ENCODE assay signal across 31 cellular contexts in genomic region chr6:64861039-64861651, GRCh38.
"Had no signal": no experiment of that assay in that cellular context is flagged by ENCODE, and none has a peak within 500 bp of the region (broad histone marks: within the 10 kb centered on the region; RNA-seq: fewer than 3 reads in every experiment).

No MANE protein-coding gene starts in this region.

- ATAC-seq: activated CD8-positive, alpha-beta T cell treated with anti-CD3 and anti-CD28 coated beads, Interleukin-2, amount 10 ng/mL, durations not matched to agents 7 days and 5 days; Panc1; SK-N-SH treated with all-trans-retinoic acid at 6 μM for 48 hours; WTC11 had no signal

- H3K4me3 ChIP-seq: cardiac muscle cell, SJSA1 had no signal

- H3K4me1 ChIP-seq: SJSA1 had no signal

- H3K27ac Mint-ChIP-seq: activated CD8-positive, alpha-beta T cell treated with anti-CD3 and anti-CD28 coated beads, Interleukin-2, amount 10 ng/mL, durations not matched to agents 7 days and 5 days; activated naive CD8-positive, alpha-beta T cell; activated T-helper 1 cell treated with anti-CD3 and anti-CD28 coated beads, Interleukin-12 subunit alpha, Interleukin-12 subunit beta, Interleukin-2, Interleukin-4 antibody, amounts not matched to agents 30 ng/mL and 10 ng/mL and 1 ng/mL, durations not matched to agents 14 hours and 24 hours and 36 hours; T-helper 1 cell treated with Interleukin-12 subunit alpha and Interleukin-12 subunit beta and Interleukin-4 antibody, amounts not matched to agents 30 μg/mL and 1 μg/mL, for 36 hours; WTC11 had no signal

- H3K4me3 Mint-ChIP-seq: activated CD8-positive, alpha-beta T cell treated with anti-CD3 and anti-CD28 coated beads, Interleukin-2, amount 10 ng/mL, durations not matched to agents 7 days and 5 days; activated naive CD8-positive, alpha-beta T cell; activated T-helper 1 cell treated with anti-CD3 and anti-CD28 coated beads, Interleukin-12 subunit alpha, Interleukin-12 subunit beta, Interleukin-2, Interleukin-4 antibody, amounts not matched to agents 30 ng/mL and 10 ng/mL and 1 ng/mL, durations not matched to agents 14 hours and 24 hours and 36 hours; T-helper 1 cell treated with Interleukin-12 subunit alpha and Interleukin-12 subunit beta and Interleukin-4 antibody, amounts not matched to agents 30 μg/mL and 1 μg/mL, for 36 hours; WTC11 had no signal

- H3K9me3 ChIP-seq: SJSA1 had no signal

- H3K27ac ChIP-seq: brain microvascular endothelial cell, cardiac muscle cell, SJSA1 had no signal

- H3K36me3 Mint-ChIP-seq: activated naive CD8-positive, alpha-beta T cell had no signal

- DNase-seq: activated CD4-positive, alpha-beta T cell treated with anti-CD3 and anti-CD28 coated beads for 48 hours; activated CD4-positive, alpha-beta T cell treated with anti-CD3 and anti-CD28 coated beads, Interleukin-2, amount 50 U/mL, for 4 hours; activated CD4-positive, CD25-positive, alpha-beta regulatory T cell treated with anti-CD3 and anti-CD28 coated beads, Interleukin-2, amount 50 U/mL, for 72 hours; activated CD8-positive, alpha-beta memory T cell treated with anti-CD3 and anti-CD28 coated beads, Interleukin-2, amount 50 U/mL, for 48 hours; activated CD8-positive, alpha-beta T cell treated with anti-CD3 and anti-CD28 coated beads, Interleukin-2, amount 10 ng/mL, durations not matched to agents 7 days and 5 days; activated effector memory CD4-positive, alpha-beta T cell treated with anti-CD3 and anti-CD28 coated beads, Interleukin-2, amount 50 U/mL, for 16 hours; activated naive CD4-positive, alpha-beta T cell treated with Interleukin-2 at 50 U/mL for 16 hours; activated T-cell treated with anti-CD3 and anti-CD28 coated beads, Interleukin-2, amount 50 U/mL, for 1 hour; amygdala; brain microvascular endothelial cell; IMR-90; Kasumi-1; KBM-7; NCI-H1048; NCI-H1930; NCI-H2107; NCI-H510A treated with DMSO at 0.1 percent for 48 hours; NCI-H69; NK-92 treated with Interleukin-12 subunit alpha and Interleukin-12 subunit beta, amount 100 ng/mL, for 24 hours; OCI-M1; RPMI8226; SHP77; SW 1271 had no signal

- H3K36me3 ChIP-seq: brain microvascular endothelial cell, cardiac muscle cell, SJSA1 had no signal

- H3K27me3 ChIP-seq: brain microvascular endothelial cell, cardiac muscle cell, SJSA1 had no signal

- H3K4me1 Mint-ChIP-seq: WTC11 had no signal

- H3K27me3 Mint-ChIP-seq: activated naive CD8-positive, alpha-beta T cell had no signal
